ENCODE assay signal across 27 cellular contexts in genomic region chr20:13416531-13416930, GRCh38.
"Had no signal": no experiment of that assay in that cellular context is flagged by ENCODE, and none has a peak within 500 bp of the region (broad histone marks: within the 10 kb centered on the region; RNA-seq: fewer than 3 reads in every experiment).

No MANE protein-coding gene starts in this region.

- H3K27me3 ChIP-seq: colonic mucosa, esophagus squamous epithelium, gastrocnemius medialis, heart right ventricle, left lung had no signal

- DNase-seq: colonic mucosa; cortex of kidney; effector CD8-positive, alpha-beta T cell; effector memory CD8-positive, alpha-beta T cell; endodermal cell; erythroblast; esophagus squamous epithelium; foreskin fibroblast; foreskin melanocyte; gastrocnemius medialis; glutamatergic neuron; head of caudate nucleus; heart right ventricle; hippocampal formation; immature natural killer cell; islet precursor cell; kidney; kidney glomerular epithelial cell; left lung; left ventricle myocardium superior; lower lobe of right lung; mesenchymal stem cell; mucosa of descending colon; naive B cell had no signal

- H3K4me3 ChIP-seq: colonic mucosa, esophagus squamous epithelium, gastrocnemius medialis, heart right ventricle, left lung, lower lobe of right lung, mucosa of descending colon had no signal

- H3K27ac ChIP-seq: colonic mucosa, epithelial cell of prostate, esophagus squamous epithelium, gastrocnemius medialis, heart right ventricle, left lung, lower lobe of right lung had no signal

- H3K36me3 ChIP-seq: colonic mucosa, gastrocnemius medialis had no signal

- FAIRE-seq: endometrium, kidney had no signal

- H3K9me3 ChIP-seq: colonic mucosa, esophagus squamous epithelium, gastrocnemius medialis, heart right ventricle, left lung, lower lobe of right lung, mucosa of descending colon had no signal

- ATAC-seq: effector memory CD8-positive, alpha-beta T cell; esophagus mucosa; gastrocnemius medialis; heart right ventricle; left lung; left ventricle myocardium superior; lower lobe of right lung; mucosa of descending colon had no signal

- H3K4me1 ChIP-seq: colonic mucosa, esophagus squamous epithelium, gastrocnemius medialis, heart right ventricle, lower lobe of right lung had no signal
